In the genomic region with DNA sequence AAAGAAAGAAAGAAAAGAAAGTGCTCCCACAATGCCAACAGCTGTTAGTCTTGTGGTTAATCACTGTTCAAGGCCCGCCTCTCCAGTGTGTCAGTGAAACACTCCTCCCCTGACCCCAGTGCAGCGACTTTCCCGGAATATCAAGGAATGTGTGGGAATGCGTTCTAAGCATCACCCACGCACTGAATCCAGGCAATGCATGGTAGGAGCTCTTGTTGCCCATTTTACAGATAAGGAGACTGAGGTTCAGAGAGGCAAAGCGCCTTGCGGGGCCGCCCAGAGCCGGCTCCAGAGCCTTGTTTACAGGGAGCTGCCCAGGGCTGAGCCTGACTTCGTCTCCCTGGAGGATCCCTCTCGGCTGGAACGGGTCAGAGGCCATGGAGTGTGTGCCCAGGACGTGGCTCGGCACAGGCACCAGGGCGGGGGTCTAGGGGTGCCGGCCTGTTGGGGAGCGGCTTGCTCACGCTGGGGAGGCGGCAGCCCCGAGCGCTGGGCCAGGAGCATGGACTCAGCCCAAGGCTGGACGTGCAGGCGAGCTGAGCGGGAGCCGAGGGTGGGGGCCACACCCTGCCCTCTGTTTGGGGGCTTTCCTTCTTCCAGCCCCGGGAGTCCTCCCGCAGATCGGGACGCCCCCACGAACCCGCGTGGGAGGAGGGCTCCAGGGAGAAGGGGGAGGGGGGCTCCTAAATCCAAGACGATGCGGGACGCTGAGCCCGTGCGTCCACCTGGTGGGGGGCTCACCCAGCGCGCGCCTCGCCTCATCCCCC, we compare ENCODE assay signal across 1 cellular context.
TF ChIP-seq lines count a peak whose summit lies in the region.

No MANE protein-coding gene starts in this region.

TF ChIP-seq in HepG2, 621 proteins besides CTCF, POLR2A, EP300 and RAD21 (continued from another document and continues in another):
- TF ChIP-seq, protein P1, sequence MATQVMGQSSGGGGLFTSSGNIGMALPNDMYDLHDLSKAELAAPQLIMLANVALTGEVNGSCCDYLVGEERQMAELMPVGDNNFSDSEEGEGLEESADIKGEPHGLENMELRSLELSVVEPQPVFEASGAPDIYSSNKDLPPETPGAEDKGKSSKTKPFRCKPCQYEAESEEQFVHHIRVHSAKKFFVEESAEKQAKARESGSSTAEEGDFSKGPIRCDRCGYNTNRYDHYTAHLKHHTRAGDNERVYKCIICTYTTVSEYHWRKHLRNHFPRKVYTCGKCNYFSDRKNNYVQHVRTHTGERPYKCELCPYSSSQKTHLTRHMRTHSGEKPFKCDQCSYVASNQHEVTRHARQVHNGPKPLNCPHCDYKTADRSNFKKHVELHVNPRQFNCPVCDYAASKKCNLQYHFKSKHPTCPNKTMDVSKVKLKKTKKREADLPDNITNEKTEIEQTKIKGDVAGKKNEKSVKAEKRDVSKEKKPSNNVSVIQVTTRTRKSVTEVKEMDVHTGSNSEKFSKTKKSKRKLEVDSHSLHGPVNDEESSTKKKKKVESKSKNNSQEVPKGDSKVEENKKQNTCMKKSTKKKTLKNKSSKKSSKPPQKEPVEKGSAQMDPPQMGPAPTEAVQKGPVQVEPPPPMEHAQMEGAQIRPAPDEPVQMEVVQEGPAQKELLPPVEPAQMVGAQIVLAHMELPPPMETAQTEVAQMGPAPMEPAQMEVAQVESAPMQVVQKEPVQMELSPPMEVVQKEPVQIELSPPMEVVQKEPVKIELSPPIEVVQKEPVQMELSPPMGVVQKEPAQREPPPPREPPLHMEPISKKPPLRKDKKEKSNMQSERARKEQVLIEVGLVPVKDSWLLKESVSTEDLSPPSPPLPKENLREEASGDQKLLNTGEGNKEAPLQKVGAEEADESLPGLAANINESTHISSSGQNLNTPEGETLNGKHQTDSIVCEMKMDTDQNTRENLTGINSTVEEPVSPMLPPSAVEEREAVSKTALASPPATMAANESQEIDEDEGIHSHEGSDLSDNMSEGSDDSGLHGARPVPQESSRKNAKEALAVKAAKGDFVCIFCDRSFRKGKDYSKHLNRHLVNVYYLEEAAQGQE (IDR thresholded peaks at IDR 0.05; ENCODE audit: borderline replicate concordance in 1 of 2, low read depth in 1 of 2, low read length in 2 of 2), result no peak
- TF ChIP-seq, protein P2, sequence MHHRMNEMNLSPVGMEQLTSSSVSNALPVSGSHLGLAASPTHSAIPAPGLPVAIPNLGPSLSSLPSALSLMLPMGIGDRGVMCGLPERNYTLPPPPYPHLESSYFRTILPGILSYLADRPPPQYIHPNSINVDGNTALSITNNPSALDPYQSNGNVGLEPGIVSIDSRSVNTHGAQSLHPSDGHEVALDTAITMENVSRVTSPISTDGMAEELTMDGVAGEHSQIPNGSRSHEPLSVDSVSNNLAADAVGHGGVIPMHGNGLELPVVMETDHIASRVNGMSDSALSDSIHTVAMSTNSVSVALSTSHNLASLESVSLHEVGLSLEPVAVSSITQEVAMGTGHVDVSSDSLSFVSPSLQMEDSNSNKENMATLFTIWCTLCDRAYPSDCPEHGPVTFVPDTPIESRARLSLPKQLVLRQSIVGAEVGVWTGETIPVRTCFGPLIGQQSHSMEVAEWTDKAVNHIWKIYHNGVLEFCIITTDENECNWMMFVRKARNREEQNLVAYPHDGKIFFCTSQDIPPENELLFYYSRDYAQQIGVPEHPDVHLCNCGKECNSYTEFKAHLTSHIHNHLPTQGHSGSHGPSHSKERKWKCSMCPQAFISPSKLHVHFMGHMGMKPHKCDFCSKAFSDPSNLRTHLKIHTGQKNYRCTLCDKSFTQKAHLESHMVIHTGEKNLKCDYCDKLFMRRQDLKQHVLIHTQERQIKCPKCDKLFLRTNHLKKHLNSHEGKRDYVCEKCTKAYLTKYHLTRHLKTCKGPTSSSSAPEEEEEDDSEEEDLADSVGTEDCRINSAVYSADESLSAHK (CRISPR knock-in tag; IDR thresholded peaks at IDR 0.05; ENCODE audit: borderline replicate concordance), result no peak
- TF ChIP-seq GATAD1 (CRISPR knock-in tag; IDR thresholded peaks at IDR 0.05), result no peak
- TF ChIP-seq HIVEP1 (CRISPR knock-in tag; IDR thresholded peaks at IDR 0.05), result no peak
- TF ChIP-seq ZKSCAN1 (IDR thresholded peaks at IDR 0.05; ENCODE audit: low read length), result no peak
- TF ChIP-seq SRF (IDR thresholded peaks at IDR 0.05; ENCODE audit: low read depth, low read length), result no peak
- TF ChIP-seq STAG1 (CRISPR knock-in tag; IDR thresholded peaks at IDR 0.05), result no peak
- TF ChIP-seq CEBPB (IDR thresholded peaks at IDR 0.05; ENCODE audit: borderline replicate concordance, low read depth, low read length), result no peak
- no peak for TF ChIP-seq MTA3 (CRISPR knock-in tag; IDR thresholded peaks at IDR 0.05)
- no peak for TF ChIP-seq ATAD3A (CRISPR knock-in tag; IDR thresholded peaks at IDR 0.05)
- TF ChIP-seq, protein P3, sequence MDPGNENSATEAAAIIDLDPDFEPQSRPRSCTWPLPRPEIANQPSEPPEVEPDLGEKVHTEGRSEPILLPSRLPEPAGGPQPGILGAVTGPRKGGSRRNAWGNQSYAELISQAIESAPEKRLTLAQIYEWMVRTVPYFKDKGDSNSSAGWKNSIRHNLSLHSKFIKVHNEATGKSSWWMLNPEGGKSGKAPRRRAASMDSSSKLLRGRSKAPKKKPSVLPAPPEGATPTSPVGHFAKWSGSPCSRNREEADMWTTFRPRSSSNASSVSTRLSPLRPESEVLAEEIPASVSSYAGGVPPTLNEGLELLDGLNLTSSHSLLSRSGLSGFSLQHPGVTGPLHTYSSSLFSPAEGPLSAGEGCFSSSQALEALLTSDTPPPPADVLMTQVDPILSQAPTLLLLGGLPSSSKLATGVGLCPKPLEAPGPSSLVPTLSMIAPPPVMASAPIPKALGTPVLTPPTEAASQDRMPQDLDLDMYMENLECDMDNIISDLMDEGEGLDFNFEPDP (CRISPR knock-in tag; conservative IDR thresholded peaks at IDR 0.05), result no peak
- TF ChIP-seq, protein P4, sequence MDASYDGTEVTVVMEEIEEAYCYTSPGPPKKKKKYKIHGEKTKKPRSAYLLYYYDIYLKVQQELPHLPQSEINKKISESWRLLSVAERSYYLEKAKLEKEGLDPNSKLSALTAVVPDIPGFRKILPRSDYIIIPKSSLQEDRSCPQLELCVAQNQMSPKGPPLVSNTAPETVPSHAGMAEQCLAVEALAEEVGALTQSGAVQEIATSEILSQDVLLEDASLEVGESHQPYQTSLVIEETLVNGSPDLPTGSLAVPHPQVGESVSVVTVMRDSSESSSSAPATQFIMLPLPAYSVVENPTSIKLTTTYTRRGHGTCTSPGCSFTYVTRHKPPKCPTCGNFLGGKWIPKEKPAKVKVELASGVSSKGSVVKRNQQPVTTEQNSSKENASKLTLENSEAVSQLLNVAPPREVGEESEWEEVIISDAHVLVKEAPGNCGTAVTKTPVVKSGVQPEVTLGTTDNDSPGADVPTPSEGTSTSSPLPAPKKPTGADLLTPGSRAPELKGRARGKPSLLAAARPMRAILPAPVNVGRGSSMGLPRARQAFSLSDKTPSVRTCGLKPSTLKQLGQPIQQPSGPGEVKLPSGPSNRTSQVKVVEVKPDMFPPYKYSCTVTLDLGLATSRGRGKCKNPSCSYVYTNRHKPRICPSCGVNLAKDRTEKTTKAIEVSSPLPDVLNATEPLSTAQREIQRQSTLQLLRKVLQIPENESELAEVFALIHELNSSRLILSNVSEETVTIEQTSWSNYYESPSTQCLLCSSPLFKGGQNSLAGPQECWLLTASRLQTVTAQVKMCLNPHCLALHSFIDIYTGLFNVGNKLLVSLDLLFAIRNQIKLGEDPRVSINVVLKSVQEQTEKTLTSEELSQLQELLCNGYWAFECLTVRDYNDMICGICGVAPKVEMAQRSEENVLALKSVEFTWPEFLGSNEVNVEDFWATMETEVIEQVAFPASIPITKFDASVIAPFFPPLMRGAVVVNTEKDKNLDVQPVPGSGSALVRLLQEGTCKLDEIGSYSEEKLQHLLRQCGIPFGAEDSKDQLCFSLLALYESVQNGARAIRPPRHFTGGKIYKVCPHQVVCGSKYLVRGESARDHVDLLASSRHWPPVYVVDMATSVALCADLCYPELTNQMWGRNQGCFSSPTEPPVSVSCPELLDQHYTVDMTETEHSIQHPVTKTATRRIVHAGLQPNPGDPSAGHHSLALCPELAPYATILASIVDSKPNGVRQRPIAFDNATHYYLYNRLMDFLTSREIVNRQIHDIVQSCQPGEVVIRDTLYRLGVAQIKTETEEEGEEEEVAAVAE (CRISPR knock-in tag; IDR thresholded peaks at IDR 0.05; ENCODE audit: borderline replicate concordance), result 0 out of 2 replicates have a peak, but pooled peaks have one; percentile 23
- TF ChIP-seq ZNF7 (CRISPR knock-in tag; IDR thresholded peaks at IDR 0.05), result no peak
- no peak for TF ChIP-seq TBP (CRISPR knock-in tag; IDR thresholded peaks at IDR 0.05)
- no peak for TF ChIP-seq LCORL (IDR thresholded peaks at IDR 0.05)
- peak; percentile 79 for TF ChIP-seq LCORL (CRISPR knock-in tag; IDR thresholded peaks at IDR 0.05)
- no peak for TF ChIP-seq ZBTB20 (CRISPR knock-in tag; IDR thresholded peaks at IDR 0.05; ENCODE audit: borderline replicate concordance, low read depth)
- no peak for TF ChIP-seq ZNF207 (IDR thresholded peaks at IDR 0.05; ENCODE audit: borderline replicate concordance)
- TF ChIP-seq ZNF607 (CRISPR knock-in tag; IDR thresholded peaks at IDR 0.05; ENCODE audit: borderline replicate concordance), result no peak
- peak; percentile 97 for TF ChIP-seq KDM1A (CRISPR knock-in tag; IDR thresholded peaks at IDR 0.05)
- no peak for TF ChIP-seq IRX3 (CRISPR knock-in tag; IDR thresholded peaks at IDR 0.05; ENCODE audit: borderline replicate concordance, low read depth)
- TF ChIP-seq MXD4 (CRISPR knock-in tag; IDR thresholded peaks at IDR 0.05), result no peak; the same call in 1 of the 2 replicates
- 0 out of 2 replicates have a peak, but pooled peaks have one; percentile 31 for TF ChIP-seq ZNF350 (CRISPR knock-in tag; IDR thresholded peaks at IDR 0.05; ENCODE audit: borderline replicate concordance, low read depth)
- no peak for TF ChIP-seq HNRNPUL1 (IDR thresholded peaks at IDR 0.05; ENCODE audit: low read depth, low read length)
- TF ChIP-seq, protein P5, sequence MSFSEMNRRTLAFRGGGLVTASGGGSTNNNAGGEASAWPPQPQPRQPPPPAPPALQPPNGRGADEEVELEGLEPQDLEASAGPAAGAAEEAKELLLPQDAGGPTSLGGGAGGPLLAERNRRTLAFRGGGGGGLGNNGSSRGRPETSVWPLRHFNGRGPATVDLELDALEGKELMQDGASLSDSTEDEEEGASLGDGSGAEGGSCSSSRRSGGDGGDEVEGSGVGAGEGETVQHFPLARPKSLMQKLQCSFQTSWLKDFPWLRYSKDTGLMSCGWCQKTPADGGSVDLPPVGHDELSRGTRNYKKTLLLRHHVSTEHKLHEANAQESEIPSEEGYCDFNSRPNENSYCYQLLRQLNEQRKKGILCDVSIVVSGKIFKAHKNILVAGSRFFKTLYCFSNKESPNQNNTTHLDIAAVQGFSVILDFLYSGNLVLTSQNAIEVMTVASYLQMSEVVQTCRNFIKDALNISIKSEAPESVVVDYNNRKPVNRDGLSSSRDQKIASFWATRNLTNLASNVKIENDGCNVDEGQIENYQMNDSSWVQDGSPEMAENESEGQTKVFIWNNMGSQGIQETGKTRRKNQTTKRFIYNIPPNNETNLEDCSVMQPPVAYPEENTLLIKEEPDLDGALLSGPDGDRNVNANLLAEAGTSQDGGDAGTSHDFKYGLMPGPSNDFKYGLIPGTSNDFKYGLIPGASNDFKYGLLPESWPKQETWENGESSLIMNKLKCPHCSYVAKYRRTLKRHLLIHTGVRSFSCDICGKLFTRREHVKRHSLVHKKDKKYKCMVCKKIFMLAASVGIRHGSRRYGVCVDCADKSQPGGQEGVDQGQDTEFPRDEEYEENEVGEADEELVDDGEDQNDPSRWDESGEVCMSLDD (CRISPR knock-in tag; IDR thresholded peaks at IDR 0.05; ENCODE audit: borderline replicate concordance), result peak; percentile 57; the same call in 1 of the 2 replicates
- no peak for TF ChIP-seq GABPA (IDR thresholded peaks at IDR 0.05; ENCODE audit: low read depth, low read length)
- TF ChIP-seq GABPA (CRISPR knock-in tag; IDR thresholded peaks at IDR 0.05; ENCODE audit: low read depth), result no peak
- TF ChIP-seq, protein P6, sequence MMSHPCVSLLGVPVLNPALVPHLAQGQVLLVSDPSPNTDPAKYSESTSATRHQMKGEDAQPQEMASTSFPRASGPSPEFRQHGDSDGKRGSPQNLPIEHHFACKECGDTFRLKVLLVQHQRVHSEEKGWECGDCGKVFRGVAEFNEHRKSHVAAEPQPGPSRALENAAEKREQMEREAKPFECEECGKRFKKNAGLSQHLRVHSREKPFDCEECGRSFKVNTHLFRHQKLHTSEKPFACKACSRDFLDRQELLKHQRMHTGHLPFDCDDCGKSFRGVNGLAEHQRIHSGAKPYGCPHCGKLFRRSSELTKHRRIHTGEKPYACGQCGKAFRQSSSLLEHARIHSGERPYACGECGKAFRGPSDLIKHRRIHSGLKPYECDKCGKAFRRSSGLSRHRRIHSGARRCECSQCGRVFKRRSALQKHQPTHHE (CRISPR knock-in tag; IDR thresholded peaks at IDR 0.05; ENCODE audit: borderline replicate concordance), result no peak
- TF ChIP-seq RARG (CRISPR knock-in tag; IDR thresholded peaks at IDR 0.05; ENCODE audit: low read depth), result no peak
- TF ChIP-seq SAP130 (CRISPR knock-in tag; IDR thresholded peaks at IDR 0.05; ENCODE audit: low read depth), result peak; percentile 71
- TF ChIP-seq ZNF460 (CRISPR knock-in tag; IDR thresholded peaks at IDR 0.05; ENCODE audit: borderline replicate concordance), result no peak
- TF ChIP-seq ZNF850 (CRISPR knock-in tag; conservative IDR thresholded peaks at IDR 0.05), result no peak; the same call in 1 of the 2 replicates
- 0 out of 2 replicates have a peak, but pooled peaks have one; percentile 26 for TF ChIP-seq KAT8 (CRISPR knock-in tag; IDR thresholded peaks at IDR 0.05)
- TF ChIP-seq, protein P7, sequence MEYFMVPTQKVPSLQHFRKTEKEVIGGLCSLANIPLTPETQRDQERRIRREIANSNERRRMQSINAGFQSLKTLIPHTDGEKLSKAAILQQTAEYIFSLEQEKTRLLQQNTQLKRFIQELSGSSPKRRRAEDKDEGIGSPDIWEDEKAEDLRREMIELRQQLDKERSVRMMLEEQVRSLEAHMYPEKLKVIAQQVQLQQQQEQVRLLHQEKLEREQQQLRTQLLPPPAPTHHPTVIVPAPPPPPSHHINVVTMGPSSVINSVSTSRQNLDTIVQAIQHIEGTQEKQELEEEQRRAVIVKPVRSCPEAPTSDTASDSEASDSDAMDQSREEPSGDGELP (IDR thresholded peaks at IDR 0.05; ENCODE audit: borderline replicate concordance, low read depth), result peak; percentile 68
- TF ChIP-seq, protein P8, sequence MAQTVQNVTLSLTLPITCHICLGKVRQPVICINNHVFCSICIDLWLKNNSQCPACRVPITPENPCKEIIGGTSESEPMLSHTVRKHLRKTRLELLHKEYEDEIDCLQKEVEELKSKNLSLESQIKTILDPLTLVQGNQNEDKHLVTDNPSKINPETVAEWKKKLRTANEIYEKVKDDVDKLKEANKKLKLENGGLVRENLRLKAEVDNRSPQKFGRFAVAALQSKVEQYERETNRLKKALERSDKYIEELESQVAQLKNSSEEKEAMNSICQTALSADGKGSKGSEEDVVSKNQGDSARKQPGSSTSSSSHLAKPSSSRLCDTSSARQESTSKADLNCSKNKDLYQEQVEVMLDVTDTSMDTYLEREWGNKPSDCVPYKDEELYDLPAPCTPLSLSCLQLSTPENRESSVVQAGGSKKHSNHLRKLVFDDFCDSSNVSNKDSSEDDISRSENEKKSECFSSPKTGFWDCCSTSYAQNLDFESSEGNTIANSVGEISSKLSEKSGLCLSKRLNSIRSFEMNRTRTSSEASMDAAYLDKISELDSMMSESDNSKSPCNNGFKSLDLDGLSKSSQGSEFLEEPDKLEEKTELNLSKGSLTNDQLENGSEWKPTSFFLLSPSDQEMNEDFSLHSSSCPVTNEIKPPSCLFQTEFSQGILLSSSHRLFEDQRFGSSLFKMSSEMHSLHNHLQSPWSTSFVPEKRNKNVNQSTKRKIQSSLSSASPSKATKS (CRISPR knock-in tag; IDR thresholded peaks at IDR 0.05), result no peak
- no peak for TF ChIP-seq ZNF326 (CRISPR knock-in tag; IDR thresholded peaks at IDR 0.05; ENCODE audit: borderline replicate concordance)
- TF ChIP-seq ZNF558 (CRISPR knock-in tag; IDR thresholded peaks at IDR 0.05; ENCODE audit: borderline replicate concordance), result peak; percentile 65; the same call in 1 of the 2 replicates
